1 cellular context compared by ENCODE assay signal in the genomic region with DNA sequence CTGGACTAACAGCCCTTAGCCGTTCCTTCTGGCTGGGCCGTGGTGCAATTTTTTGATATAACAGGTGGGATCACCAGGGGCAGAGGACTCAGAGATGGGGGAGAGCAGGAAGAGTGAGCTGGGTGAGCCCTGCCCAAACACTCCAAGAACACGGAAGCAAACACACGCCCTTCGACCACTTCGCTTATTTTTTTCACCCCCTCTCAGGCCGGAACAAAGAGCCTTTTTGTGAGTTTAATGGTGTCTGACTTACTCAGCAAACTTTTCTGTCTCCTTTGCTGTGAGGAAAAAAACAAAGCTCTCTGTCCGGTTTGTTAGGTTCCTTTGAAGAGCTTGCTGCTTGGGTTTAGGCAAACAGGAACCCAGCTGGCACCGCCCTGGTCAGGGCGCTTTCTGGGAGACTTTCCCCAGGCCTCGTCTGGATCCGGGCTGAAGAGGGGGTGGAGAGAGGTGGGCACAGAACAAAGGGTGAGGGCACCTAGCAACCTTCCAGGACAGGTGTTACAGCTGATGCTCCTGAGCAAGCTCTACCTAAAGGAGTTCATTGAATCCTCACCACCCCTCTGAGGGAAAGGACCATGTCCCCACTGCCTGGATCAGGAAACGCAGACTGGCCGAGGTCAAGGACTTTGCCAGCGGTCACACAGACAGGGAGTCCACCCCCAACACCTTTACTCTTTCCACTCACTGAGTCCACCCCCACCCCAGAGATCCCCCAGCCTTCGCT.
TF ChIP-seq lines count a peak whose summit lies in the region.

No MANE protein-coding gene starts in this region.

TF ChIP-seq in HepG2, 621 proteins besides CTCF, POLR2A, EP300 and RAD21 (continued from another document and continues in another):
- TF ChIP-seq ZNF768 (CRISPR knock-in tag; IDR thresholded peaks at IDR 0.05): no peak
- no peak for TF ChIP-seq REL (CRISPR knock-in tag; conservative IDR thresholded peaks at IDR 0.05)
- peak; percentile 52; the same call in 1 of the 2 replicates for TF ChIP-seq ZBTB7B (CRISPR knock-in tag; IDR thresholded peaks at IDR 0.05)
- peak; percentile 95 for TF ChIP-seq ELF3 (CRISPR knock-in tag; IDR thresholded peaks at IDR 0.05)
- TF ChIP-seq XBP1 (CRISPR knock-in tag; IDR thresholded peaks at IDR 0.05): no peak
- TF ChIP-seq ZNF350 (CRISPR knock-in tag; IDR thresholded peaks at IDR 0.05; ENCODE audit: borderline replicate concordance, low read depth): no peak; the same call in 1 of the 2 replicates
- TF ChIP-seq ZSCAN12 (CRISPR knock-in tag; IDR thresholded peaks at IDR 0.05): 0 out of 2 replicates have a peak, but pooled peaks have one; percentile 13
- TF ChIP-seq ZNF136 (CRISPR knock-in tag; IDR thresholded peaks at IDR 0.05; ENCODE audit: low read depth): no peak
- TF ChIP-seq TP53 (CRISPR knock-in tag; conservative IDR thresholded peaks at IDR 0.05): no peak
- TF ChIP-seq SRSF1 (optimal IDR thresholded peaks at IDR 0.05; ENCODE audit: low read depth, low read length): peak; percentile 37
- TF ChIP-seq CHD4 (IDR thresholded peaks at IDR 0.05; ENCODE audit: borderline replicate concordance, low read length): peak; percentile 80; the same call in 1 of the 2 replicates
- TF ChIP-seq, protein P1, sequence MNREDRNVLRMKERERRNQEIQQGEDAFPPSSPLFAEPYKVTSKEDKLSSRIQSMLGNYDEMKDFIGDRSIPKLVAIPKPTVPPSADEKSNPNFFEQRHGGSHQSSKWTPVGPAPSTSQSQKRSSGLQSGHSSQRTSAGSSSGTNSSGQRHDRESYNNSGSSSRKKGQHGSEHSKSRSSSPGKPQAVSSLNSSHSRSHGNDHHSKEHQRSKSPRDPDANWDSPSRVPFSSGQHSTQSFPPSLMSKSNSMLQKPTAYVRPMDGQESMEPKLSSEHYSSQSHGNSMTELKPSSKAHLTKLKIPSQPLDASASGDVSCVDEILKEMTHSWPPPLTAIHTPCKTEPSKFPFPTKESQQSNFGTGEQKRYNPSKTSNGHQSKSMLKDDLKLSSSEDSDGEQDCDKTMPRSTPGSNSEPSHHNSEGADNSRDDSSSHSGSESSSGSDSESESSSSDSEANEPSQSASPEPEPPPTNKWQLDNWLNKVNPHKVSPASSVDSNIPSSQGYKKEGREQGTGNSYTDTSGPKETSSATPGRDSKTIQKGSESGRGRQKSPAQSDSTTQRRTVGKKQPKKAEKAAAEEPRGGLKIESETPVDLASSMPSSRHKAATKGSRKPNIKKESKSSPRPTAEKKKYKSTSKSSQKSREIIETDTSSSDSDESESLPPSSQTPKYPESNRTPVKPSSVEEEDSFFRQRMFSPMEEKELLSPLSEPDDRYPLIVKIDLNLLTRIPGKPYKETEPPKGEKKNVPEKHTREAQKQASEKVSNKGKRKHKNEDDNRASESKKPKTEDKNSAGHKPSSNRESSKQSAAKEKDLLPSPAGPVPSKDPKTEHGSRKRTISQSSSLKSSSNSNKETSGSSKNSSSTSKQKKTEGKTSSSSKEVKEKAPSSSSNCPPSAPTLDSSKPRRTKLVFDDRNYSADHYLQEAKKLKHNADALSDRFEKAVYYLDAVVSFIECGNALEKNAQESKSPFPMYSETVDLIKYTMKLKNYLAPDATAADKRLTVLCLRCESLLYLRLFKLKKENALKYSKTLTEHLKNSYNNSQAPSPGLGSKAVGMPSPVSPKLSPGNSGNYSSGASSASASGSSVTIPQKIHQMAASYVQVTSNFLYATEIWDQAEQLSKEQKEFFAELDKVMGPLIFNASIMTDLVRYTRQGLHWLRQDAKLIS (CRISPR knock-in tag; IDR thresholded peaks at IDR 0.05): no peak
- no peak for TF ChIP-seq TCF12 (IDR thresholded peaks at IDR 0.05)
- no peak for TF ChIP-seq TCF12 (CRISPR knock-in tag; IDR thresholded peaks at IDR 0.05)
- TF ChIP-seq, protein P2, sequence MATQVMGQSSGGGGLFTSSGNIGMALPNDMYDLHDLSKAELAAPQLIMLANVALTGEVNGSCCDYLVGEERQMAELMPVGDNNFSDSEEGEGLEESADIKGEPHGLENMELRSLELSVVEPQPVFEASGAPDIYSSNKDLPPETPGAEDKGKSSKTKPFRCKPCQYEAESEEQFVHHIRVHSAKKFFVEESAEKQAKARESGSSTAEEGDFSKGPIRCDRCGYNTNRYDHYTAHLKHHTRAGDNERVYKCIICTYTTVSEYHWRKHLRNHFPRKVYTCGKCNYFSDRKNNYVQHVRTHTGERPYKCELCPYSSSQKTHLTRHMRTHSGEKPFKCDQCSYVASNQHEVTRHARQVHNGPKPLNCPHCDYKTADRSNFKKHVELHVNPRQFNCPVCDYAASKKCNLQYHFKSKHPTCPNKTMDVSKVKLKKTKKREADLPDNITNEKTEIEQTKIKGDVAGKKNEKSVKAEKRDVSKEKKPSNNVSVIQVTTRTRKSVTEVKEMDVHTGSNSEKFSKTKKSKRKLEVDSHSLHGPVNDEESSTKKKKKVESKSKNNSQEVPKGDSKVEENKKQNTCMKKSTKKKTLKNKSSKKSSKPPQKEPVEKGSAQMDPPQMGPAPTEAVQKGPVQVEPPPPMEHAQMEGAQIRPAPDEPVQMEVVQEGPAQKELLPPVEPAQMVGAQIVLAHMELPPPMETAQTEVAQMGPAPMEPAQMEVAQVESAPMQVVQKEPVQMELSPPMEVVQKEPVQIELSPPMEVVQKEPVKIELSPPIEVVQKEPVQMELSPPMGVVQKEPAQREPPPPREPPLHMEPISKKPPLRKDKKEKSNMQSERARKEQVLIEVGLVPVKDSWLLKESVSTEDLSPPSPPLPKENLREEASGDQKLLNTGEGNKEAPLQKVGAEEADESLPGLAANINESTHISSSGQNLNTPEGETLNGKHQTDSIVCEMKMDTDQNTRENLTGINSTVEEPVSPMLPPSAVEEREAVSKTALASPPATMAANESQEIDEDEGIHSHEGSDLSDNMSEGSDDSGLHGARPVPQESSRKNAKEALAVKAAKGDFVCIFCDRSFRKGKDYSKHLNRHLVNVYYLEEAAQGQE (IDR thresholded peaks at IDR 0.05; ENCODE audit: borderline replicate concordance in 1 of 2, low read depth in 1 of 2, low read length in 2 of 2): no peak; a peak in 1 of 4 replicates
- peak; percentile 55 for TF ChIP-seq ERF (CRISPR knock-in tag; IDR thresholded peaks at IDR 0.05)
- peak; percentile 75; the same call in 1 of the 2 replicates for TF ChIP-seq ZNF746 (CRISPR knock-in tag; IDR thresholded peaks at IDR 0.05)
- TF ChIP-seq, protein P3, sequence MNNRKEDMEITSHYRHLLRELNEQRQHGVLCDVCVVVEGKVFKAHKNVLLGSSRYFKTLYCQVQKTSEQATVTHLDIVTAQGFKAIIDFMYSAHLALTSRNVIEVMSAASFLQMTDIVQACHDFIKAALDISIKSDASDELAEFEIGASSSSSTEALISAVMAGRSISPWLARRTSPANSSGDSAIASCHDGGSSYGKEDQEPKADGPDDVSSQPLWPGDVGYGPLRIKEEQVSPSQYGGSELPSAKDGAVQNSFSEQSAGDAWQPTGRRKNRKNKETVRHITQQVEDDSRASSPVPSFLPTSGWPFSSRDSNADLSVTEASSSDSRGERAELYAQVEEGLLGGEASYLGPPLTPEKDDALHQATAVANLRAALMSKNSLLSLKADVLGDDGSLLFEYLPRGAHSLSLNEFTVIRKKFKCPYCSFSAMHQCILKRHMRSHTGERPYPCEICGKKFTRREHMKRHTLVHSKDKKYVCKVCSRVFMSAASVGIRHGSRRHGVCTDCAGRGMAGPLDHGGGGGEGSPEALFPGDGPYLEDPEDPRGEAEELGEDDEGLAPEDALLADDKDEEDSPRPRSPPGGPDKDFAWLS (CRISPR knock-in tag; IDR thresholded peaks at IDR 0.05; ENCODE audit: borderline replicate concordance): 0 out of 2 replicates have a peak, but pooled peaks have one; percentile 22
- TF ChIP-seq ZNF816 (CRISPR knock-in tag; IDR thresholded peaks at IDR 0.05; ENCODE audit: borderline replicate concordance): no peak
- TF ChIP-seq, protein P4, sequence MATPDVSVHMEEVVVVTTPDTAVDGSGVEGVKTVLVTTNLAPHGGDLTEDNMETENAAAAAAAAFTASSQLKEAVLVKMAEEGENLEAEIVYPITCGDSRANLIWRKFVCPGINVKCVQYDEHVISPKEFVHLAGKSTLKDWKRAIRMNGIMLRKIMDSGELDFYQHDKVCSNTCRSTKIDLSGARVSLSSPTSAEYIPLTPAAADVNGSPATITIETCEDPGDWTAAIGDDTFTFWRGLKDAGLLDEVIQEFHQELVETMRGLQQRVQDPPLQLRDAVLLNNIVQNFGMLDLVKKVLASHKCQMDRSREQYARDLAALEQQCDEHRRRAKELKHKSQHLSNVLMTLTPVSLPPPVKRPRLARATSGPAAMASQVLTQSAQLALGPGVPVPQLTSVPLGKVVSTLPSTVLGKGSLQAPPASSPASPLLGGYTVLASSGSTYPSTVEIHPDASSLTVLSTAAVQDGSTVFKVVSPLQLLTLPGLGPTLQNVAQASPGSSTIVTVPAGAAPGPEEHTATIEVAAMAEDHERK (CRISPR knock-in tag; IDR thresholded peaks at IDR 0.05; ENCODE audit: low read depth): no peak
- no peak for TF ChIP-seq ZNF530 (CRISPR knock-in tag; IDR thresholded peaks at IDR 0.05; ENCODE audit: low read depth)
- TF ChIP-seq IRF2 (CRISPR knock-in tag; IDR thresholded peaks at IDR 0.05): no peak
- TF ChIP-seq, protein P5, sequence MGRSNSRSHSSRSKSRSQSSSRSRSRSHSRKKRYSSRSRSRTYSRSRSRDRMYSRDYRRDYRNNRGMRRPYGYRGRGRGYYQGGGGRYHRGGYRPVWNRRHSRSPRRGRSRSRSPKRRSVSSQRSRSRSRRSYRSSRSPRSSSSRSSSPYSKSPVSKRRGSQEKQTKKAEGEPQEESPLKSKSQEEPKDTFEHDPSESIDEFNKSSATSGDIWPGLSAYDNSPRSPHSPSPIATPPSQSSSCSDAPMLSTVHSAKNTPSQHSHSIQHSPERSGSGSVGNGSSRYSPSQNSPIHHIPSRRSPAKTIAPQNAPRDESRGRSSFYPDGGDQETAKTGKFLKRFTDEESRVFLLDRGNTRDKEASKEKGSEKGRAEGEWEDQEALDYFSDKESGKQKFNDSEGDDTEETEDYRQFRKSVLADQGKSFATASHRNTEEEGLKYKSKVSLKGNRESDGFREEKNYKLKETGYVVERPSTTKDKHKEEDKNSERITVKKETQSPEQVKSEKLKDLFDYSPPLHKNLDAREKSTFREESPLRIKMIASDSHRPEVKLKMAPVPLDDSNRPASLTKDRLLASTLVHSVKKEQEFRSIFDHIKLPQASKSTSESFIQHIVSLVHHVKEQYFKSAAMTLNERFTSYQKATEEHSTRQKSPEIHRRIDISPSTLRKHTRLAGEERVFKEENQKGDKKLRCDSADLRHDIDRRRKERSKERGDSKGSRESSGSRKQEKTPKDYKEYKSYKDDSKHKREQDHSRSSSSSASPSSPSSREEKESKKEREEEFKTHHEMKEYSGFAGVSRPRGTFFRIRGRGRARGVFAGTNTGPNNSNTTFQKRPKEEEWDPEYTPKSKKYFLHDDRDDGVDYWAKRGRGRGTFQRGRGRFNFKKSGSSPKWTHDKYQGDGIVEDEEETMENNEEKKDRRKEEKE (IDR thresholded peaks at IDR 0.05): no peak
- TF ChIP-seq, protein P6, sequence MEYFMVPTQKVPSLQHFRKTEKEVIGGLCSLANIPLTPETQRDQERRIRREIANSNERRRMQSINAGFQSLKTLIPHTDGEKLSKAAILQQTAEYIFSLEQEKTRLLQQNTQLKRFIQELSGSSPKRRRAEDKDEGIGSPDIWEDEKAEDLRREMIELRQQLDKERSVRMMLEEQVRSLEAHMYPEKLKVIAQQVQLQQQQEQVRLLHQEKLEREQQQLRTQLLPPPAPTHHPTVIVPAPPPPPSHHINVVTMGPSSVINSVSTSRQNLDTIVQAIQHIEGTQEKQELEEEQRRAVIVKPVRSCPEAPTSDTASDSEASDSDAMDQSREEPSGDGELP (IDR thresholded peaks at IDR 0.05; ENCODE audit: borderline replicate concordance, low read depth): peak; percentile 78
- no peak for TF ChIP-seq ZC3H13 (CRISPR knock-in tag; IDR thresholded peaks at IDR 0.05)
- TF ChIP-seq BRD4 (CRISPR knock-in tag; IDR thresholded peaks at IDR 0.05): no peak; the same call in 1 of the 2 replicates
- TF ChIP-seq ZNF331 (CRISPR knock-in tag; IDR thresholded peaks at IDR 0.05): 0 out of 2 replicates have a peak, but pooled peaks have one; percentile 9
- TF ChIP-seq, protein P7, sequence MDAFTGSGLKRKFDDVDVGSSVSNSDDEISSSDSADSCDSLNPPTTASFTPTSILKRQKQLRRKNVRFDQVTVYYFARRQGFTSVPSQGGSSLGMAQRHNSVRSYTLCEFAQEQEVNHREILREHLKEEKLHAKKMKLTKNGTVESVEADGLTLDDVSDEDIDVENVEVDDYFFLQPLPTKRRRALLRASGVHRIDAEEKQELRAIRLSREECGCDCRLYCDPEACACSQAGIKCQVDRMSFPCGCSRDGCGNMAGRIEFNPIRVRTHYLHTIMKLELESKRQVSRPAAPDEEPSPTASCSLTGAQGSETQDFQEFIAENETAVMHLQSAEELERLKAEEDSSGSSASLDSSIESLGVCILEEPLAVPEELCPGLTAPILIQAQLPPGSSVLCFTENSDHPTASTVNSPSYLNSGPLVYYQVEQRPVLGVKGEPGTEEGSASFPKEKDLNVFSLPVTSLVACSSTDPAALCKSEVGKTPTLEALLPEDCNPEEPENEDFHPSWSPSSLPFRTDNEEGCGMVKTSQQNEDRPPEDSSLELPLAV (CRISPR knock-in tag; conservative IDR thresholded peaks at IDR 0.05; ENCODE audit: low read depth): no peak
- no peak for TF ChIP-seq ZNF44 (CRISPR knock-in tag; IDR thresholded peaks at IDR 0.05)
- TF ChIP-seq ZNF782 (CRISPR knock-in tag; IDR thresholded peaks at IDR 0.05; ENCODE audit: borderline replicate concordance): 0 out of 2 replicates have a peak, but pooled peaks have one; percentile 28
- TF ChIP-seq ZNF282 (IDR thresholded peaks at IDR 0.05; ENCODE audit: partially characterized antibody): no peak
- TF ChIP-seq ZNF737 (CRISPR knock-in tag; IDR thresholded peaks at IDR 0.05; ENCODE audit: borderline replicate concordance): no peak
- TF ChIP-seq, protein P8, sequence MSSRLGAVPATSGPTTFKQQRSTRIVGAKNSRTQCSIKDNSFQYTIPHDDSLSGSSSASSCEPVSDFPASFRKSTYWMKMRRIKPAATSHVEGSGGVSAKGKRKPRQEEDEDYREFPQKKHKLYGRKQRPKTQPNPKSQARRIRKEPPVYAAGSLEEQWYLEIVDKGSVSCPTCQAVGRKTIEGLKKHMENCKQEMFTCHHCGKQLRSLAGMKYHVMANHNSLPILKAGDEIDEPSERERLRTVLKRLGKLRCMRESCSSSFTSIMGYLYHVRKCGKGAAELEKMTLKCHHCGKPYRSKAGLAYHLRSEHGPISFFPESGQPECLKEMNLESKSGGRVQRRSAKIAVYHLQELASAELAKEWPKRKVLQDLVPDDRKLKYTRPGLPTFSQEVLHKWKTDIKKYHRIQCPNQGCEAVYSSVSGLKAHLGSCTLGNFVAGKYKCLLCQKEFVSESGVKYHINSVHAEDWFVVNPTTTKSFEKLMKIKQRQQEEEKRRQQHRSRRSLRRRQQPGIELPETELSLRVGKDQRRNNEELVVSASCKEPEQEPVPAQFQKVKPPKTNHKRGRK (CRISPR knock-in tag; IDR thresholded peaks at IDR 0.05): no peak
